8 cellular contexts compared by ENCODE assay signal in the genomic region with DNA sequence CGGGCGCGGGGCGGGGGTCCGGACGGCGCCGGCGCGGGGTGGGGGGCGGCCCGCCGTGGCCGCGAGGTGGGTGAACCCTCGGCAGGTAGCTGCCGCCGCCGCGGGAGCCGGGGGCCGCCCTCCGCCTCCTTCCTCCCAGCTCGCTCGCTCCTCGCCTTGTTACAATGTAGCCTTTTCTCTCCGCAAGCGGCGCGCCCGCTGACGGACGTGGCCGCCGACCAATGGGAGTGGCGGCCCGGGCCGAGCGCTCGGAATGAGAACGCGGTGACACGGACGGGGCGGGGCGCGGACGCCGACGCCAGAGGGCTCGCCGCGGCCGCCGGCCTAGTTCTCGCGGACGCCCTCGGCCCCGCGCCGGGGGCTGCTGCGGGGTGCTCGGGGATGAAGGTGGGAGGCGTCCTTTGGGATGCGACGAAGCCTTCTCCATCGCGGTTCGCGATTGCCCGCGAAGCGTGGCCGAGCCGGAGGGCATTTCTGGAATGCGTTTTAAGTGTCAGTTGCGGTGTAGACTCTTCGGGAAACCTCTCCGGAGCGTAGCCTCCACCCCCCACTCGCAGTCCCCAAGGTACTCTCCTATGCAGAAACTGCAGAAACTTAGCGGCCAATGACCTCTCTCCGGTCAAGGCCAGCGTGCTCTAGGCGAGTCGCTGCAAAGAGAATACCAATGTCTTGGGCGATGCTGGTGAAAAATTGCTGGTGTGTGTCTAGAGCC. TPM values are rescaled to one million over a fixed set of nuclear protein-coding genes. Genes with fewer than 3 reads are reported as not detected.
DNase-seq lines count a peak whose midpoint lies in the region; ATAC-seq, FAIRE-seq and TF ChIP-seq lines count a peak whose summit lies in the region.

No MANE protein-coding gene starts in this region.

- DNase-seq in GM12891 (ENCODE audit: insufficient read length, low spot score) (peak; percentile 99), NCI-H1417 treated with DMSO at 0.1 percent for 48 hours (lab: John Stamatoyannopoulos, UW) (peak; percentile 51), Right ventricle myocardium superior (peak; percentile 98), ovary (peak; percentile 92 to 96 (median 95))
- DNase-seq in activated naive CD8-positive, alpha-beta T cell treated with anti-CD3 and anti-CD28 coated beads, Interleukin-2, amount 50 U/mL, for 24 hours, result peak; percentile 93

- peak overlapping the region; percentile 56 for H3K4me3 ChIP-seq in SU-DHL-6 (ENCODE audit: insufficient read depth, low read length, poor library complexity, severe bottlenecking)
- peak overlapping the region; percentile 74 for H3K4me3 ChIP-seq in ovary
- H3K4me3 ChIP-seq in thymus (ENCODE audit: low read length), result peak overlapping the region; percentile 69

- H3K4me3 Mint-ChIP-seq in activated naive CD8-positive, alpha-beta T cell treated with anti-CD3 and anti-CD28 coated beads, Interleukin-2, amount 50 U/mL, for 24 hours, result peak overlapping the region; percentile 83

- H3K9ac ChIP-seq in SU-DHL-6 (ENCODE audit: low read length), result peak overlapping the region; percentile 61

- H3K9me2 ChIP-seq in SU-DHL-6 (replicated peaks; ENCODE audit: insufficient read depth, low read length), result no peaks in the 10 kb centered on the region

- H3K36me3 ChIP-seq in SU-DHL-6 (ENCODE audit: low read length) (no peaks in the 10 kb centered on the region), ovary (no peaks in the 10 kb centered on the region), thymus (ENCODE audit: control insufficient read depth, insufficient read depth) (no peaks in the 10 kb centered on the region)

- no peaks in the 10 kb centered on the region for H3K36me3 Mint-ChIP-seq in activated naive CD8-positive, alpha-beta T cell treated with anti-CD3 and anti-CD28 coated beads, Interleukin-2, amount 50 U/mL, for 24 hours (ENCODE audit: low read depth)

- no peak for TF ChIP-seq EP300 in ovary (IDR thresholded peaks at IDR 0.05)

- H3K27ac Mint-ChIP-seq in activated naive CD8-positive, alpha-beta T cell treated with anti-CD3 and anti-CD28 coated beads, Interleukin-2, amount 50 U/mL, for 24 hours, result peak overlapping the region; percentile 67

- H2AFZ ChIP-seq in SU-DHL-6 (ENCODE audit: low read depth, low read length, severe bottlenecking), result peak overlapping the region; percentile 92

- H4K20me1 ChIP-seq in SU-DHL-6 (ENCODE audit: low read depth, low read length), result no peaks in the 10 kb centered on the region

- peak; percentile 99 for ATAC-seq in HG02798 (IDR thresholded peaks at IDR 0.05; ENCODE audit: poor library complexity, unreplicated experiment)
- peak; percentile 98 for ATAC-seq in activated naive CD8-positive, alpha-beta T cell treated with anti-CD3 and anti-CD28 coated beads, Interleukin-2, amount 50 U/mL, for 24 hours
- peak; percentile 99 for ATAC-seq in Right ventricle myocardium superior (ENCODE audit: poor library complexity)

- peaks cover 16% of the 10 kb centered on the region for H3K4me1 ChIP-seq in ovary (ENCODE audit: insufficient read depth)
- H3K4me1 ChIP-seq in thymus (ENCODE audit: control insufficient read depth, insufficient read depth, low read length), result peaks cover 14% of the 10 kb centered on the region

- H3K9me3 Mint-ChIP-seq in activated naive CD8-positive, alpha-beta T cell treated with anti-CD3 and anti-CD28 coated beads, Interleukin-2, amount 50 U/mL, for 24 hours, result no peaks in the 10 kb centered on the region

- no peaks in the 10 kb centered on the region for H3K9me3 ChIP-seq in SU-DHL-6 (ENCODE audit: insufficient read depth, low read length)
- no peaks in the 10 kb centered on the region for H3K9me3 ChIP-seq in ovary
- H3K9me3 ChIP-seq in thymus (ENCODE audit: control insufficient read depth), result no peaks in the 10 kb centered on the region

- peaks cover 21% of the 10 kb centered on the region for H3K27me3 Mint-ChIP-seq in activated naive CD8-positive, alpha-beta T cell treated with anti-CD3 and anti-CD28 coated beads, Interleukin-2, amount 50 U/mL, for 24 hours

- TF ChIP-seq CTCF in SU-DHL-6 (IDR thresholded peaks at IDR 0.05; ENCODE audit: insufficient read depth, low read length, poor library complexity, severe bottlenecking), result no peak
- no peak for TF ChIP-seq CTCF in ovary (IDR thresholded peaks at IDR 0.05)

- peak; percentile 90 for FAIRE-seq in GM12891 (lab: Jason Lieb, UNC)

- no peak overlapping the region for H3K27ac ChIP-seq in SU-DHL-6 (ENCODE audit: low read depth, low read length)
- peak overlapping the region; percentile 88 to 92 for H3K27ac ChIP-seq in ovary
- peak overlapping the region; percentile 55 for H3K27ac ChIP-seq in thymus (ENCODE audit: low read depth)

- no peaks in the 10 kb centered on the region for H3K79me2 ChIP-seq in SU-DHL-6 (ENCODE audit: insufficient read depth, low read length)

- intact Hi-C loops in Right ventricle myocardium superior (cut with DNase I) (no loop called here), ovary (cut with DNase I) (loop anchor here in 2 of 4 donors (2.0 to 10.0 kb wide), 3 partner anchors 35 to 88 kb away; no protein-coding TSS in a partner anchor)

- no peak for TF ChIP-seq POLR2A in GM12891 (IDR thresholded peaks at IDR 0.05; ENCODE audit: low read depth, low read length)
- TF ChIP-seq POLR2A in ovary (IDR thresholded peaks at IDR 0.05), result peak; percentile 63

- no peaks in the 10 kb centered on the region for H3K27me3 ChIP-seq in SU-DHL-6 (ENCODE audit: low read length)
- H3K27me3 ChIP-seq in ovary, result no peaks in the 10 kb centered on the region
- H3K27me3 ChIP-seq in thymus (ENCODE audit: control insufficient read depth, insufficient read depth), result peaks cover 18% of the 10 kb centered on the region

- peaks cover 22% of the 10 kb centered on the region for H3K4me1 Mint-ChIP-seq in activated naive CD8-positive, alpha-beta T cell treated with anti-CD3 and anti-CD28 coated beads, Interleukin-2, amount 50 U/mL, for 24 hours

- H3F3A ChIP-seq in SU-DHL-6 (ENCODE audit: insufficient read depth), result no peaks in the 10 kb centered on the region

- 0 to 1% (median 1%) methylated on average over 58 to 88 of the region's 88 CpGs for WGBS in ovary, 3 donors
- WGBS in thymus, result under 1% methylated on average over 88 of the region's 88 CpGs

- peak overlapping the region; percentile 68 for H3K4me2 ChIP-seq in SU-DHL-6 (ENCODE audit: low read depth, low read length, poor library complexity, severe bottlenecking)

TF ChIP-seq in GM12891, 5 proteins besides CTCF, POLR2A, EP300 and RAD21:
- TF ChIP-seq SPI1 (IDR thresholded peaks at IDR 0.05; ENCODE audit: low read depth, low read length) (no peak), POLR2AphosphoS5 (IDR thresholded peaks at IDR 0.05; ENCODE audit: low read depth, low read length) (0 out of 2 replicates have a peak, but pooled peaks have one; percentile 29), PAX5 (IDR thresholded peaks at IDR 0.05; ENCODE audit: insufficient read depth, low read length, severe bottlenecking) (no peak), TAF1 (IDR thresholded peaks at IDR 0.05; ENCODE audit: low read depth, low read length) (peak; percentile 26; the same call in 1 of the 2 replicates)

RNA-seq across cellular contexts. Expression of a gene that starts 0.7 kb away (rescaled TPM):
- 0.94 TPM for polyA plus RNA-seq in GM12891 (2012; ENCODE audit: low read depth, missing spikeins)
- total RNA-seq in Right ventricle myocardium superior (17.3 TPM), ovary (10 to 100 TPM; 10.7 to 45.4 (median 32.2) TPM)
- polyA plus RNA-seq in ovary (1 to 10 TPM; 8.7 to 8.9 TPM), thymus (2.1 TPM)
